ENCODE assay signal across 16 cellular contexts in genomic region chr22:39546889-39547586, GRCh38. TPM values are rescaled to one million over a fixed set of nuclear protein-coding genes. Genes with fewer than 3 reads are reported as not detected.
DNase-seq lines count a peak whose midpoint lies in the region; ATAC-seq, FAIRE-seq and TF ChIP-seq lines count a peak whose summit lies in the region.
"Had no signal": no experiment of that assay in that cellular context is flagged by ENCODE, and none has a peak within 500 bp of the region (broad histone marks: within the 10 kb centered on the region; RNA-seq: fewer than 3 reads in every experiment).

No MANE protein-coding gene starts in this region.

- no peak overlapping the region for H3K4me3 ChIP-seq in heart left ventricle
- no peak overlapping the region for H3K4me3 ChIP-seq in right atrium auricular region
- peak overlapping the region in 3 of 59 donors; percentile 7 to 15 (median 9) for H3K4me3 ChIP-seq in dorsolateral prefrontal cortex
- no peak overlapping the region for H3K4me3 ChIP-seq in thyroid gland (replicated peaks in 1 of 3)
- H3K4me3 ChIP-seq: psoas muscle had no signal

- H3K27ac ChIP-seq in heart left ventricle (no peak overlapping the region), right atrium auricular region (no peak overlapping the region), dorsolateral prefrontal cortex (peak overlapping the region in 49 of 59 donors; percentile 0 to 84 (median 70)), thyroid gland (peak overlapping the region; percentile 69 to 80 (median 77))
- H3K27ac ChIP-seq: psoas muscle had no signal

- no peak for TF ChIP-seq POLR2A in heart left ventricle (IDR thresholded peaks at IDR 0.05)
- no peak for TF ChIP-seq POLR2A in thyroid gland (IDR thresholded peaks at IDR 0.05)

- no peaks in the 10 kb centered on the region for H3K4me1 ChIP-seq in heart left ventricle
- H3K4me1 ChIP-seq in right atrium auricular region: no peaks in the 10 kb centered on the region
- H3K4me1 ChIP-seq in thyroid gland: peaks cover 17 to 27% of the 10 kb centered on the region in 2 donors
- H3K4me1 ChIP-seq: psoas muscle had no signal

- WGBS in heart left ventricle, 4 donors: 42 to 52% (median 49%) methylated on average over 5 of the region's 5 CpGs
- 18 to 25% methylated on average over 5 of the region's 5 CpGs for WGBS in thyroid gland, 2 donors

- no peak for FAIRE-seq in GM19239 (lab: Jason Lieb, UNC)
- FAIRE-seq: endothelial cell of umbilical vein had no signal

- ATAC-seq in heart left ventricle (peak in 3 of 4 donors; percentile 49 to 72 (median 67)), omental fat pad (ENCODE audit: low FRiP score) (no peak), GM18519 (IDR thresholded peaks at IDR 0.05; ENCODE audit: low FRiP score, unreplicated experiment) (no peak)
- ATAC-seq: stimulated activated naive B cell treated with anti-CD40 and anti-IgM and Interleukin-4, amounts not matched to agents 10 μg/mL and 1 μg/mL and 100 μg/mL, for 72 hours had no signal

- DNase-seq in heart left ventricle (no peak), right atrium auricular region (ENCODE audit: low spot score) (no peak), OCI-M1 (lab: John Stamatoyannopoulos, UW) (peak; percentile 15), dorsolateral prefrontal cortex (peak in 8 of 10 donors; percentile 52 to 86 (median 70)), thyroid gland (peak; percentile 90 to 95), omental fat pad (ENCODE audit: low spot score) (no peak), GM19239 (ENCODE audit: insufficient read length, low spot score) (no peak)
- DNase-seq: activated CD4-positive, CD25-positive, alpha-beta regulatory T cell; activated T-cell treated with anti-CD3 and anti-CD28 coated beads, Interleukin-2, amount 50 U/mL, for 1 hour; aorta; NCI-H774; stimulated activated CD4-positive, alpha-beta T cell treated with anti-CD3 and anti-CD28 coated beads, Interleukin-2, amount 100 ng/mL, for 48 hours; stimulated activated naive B cell treated with anti-CD40 and anti-IgM and Interleukin-4, amounts not matched to agents 10 μg/mL and 1 μg/mL and 100 μg/mL, for 72 hours had no signal

- H3K9me3 ChIP-seq in heart left ventricle (no peaks in the 10 kb centered on the region), right atrium auricular region (no peaks in the 10 kb centered on the region), thyroid gland (no peaks in the 10 kb centered on the region)
- H3K9me3 ChIP-seq: psoas muscle had no signal

- TF ChIP-seq CTCF in heart left ventricle (IDR thresholded peaks at IDR 0.05) (no peak), right atrium auricular region (IDR thresholded peaks at IDR 0.05) (no peak), dorsolateral prefrontal cortex (IDR thresholded peaks at IDR 0.05 in 54 of 56, conservative IDR thresholded peaks at IDR 0.05 in 2 of 56; ENCODE audit: low read depth in 1 of 56, partially characterized antibody in 56 of 56) (no peak), thyroid gland (IDR thresholded peaks at IDR 0.05) (no peak), omental fat pad (IDR thresholded peaks at IDR 0.05) (no peak)

- intact Hi-C loops in heart left ventricle (cut with DNase I) (no loop called here), dorsolateral prefrontal cortex (cut with DNase I) (no loop called here), thyroid gland (cut with DNase I) (no loop called here)

- H3K36me3 ChIP-seq in heart left ventricle (no peaks in the 10 kb centered on the region), right atrium auricular region (no peaks in the 10 kb centered on the region), thyroid gland (no peaks in the 10 kb centered on the region)

- H3K27me3 ChIP-seq in heart left ventricle: peaks cover 0 to 66% (median 11%) of the 10 kb centered on the region in 9 donors
- H3K27me3 ChIP-seq in right atrium auricular region: peaks cover 0 to 5% of the 10 kb centered on the region in 2 donors
- H3K27me3 ChIP-seq in dorsolateral prefrontal cortex: peaks cover 0 to 69% (median 0%) of the 10 kb centered on the region in 45 donors
- no peaks in the 10 kb centered on the region for H3K27me3 ChIP-seq in thyroid gland

RNA-seq across cellular contexts. Expression of gene RPS19BP1, which starts 14.5 kb away (rescaled TPM):
- total RNA-seq in heart left ventricle: 100 to 1,000 TPM in 2 of 9 donors, 10 to 100 TPM in 7; 33.2 to 108 (median 44.5) TPM
- 100 to 1,000 TPM; 154 to 220 TPM for polyA plus RNA-seq in heart left ventricle
- 100 to 1,000 TPM in 1 of 2 donors, 10 to 100 TPM in 1; 88.1 to 135 TPM for total RNA-seq in right atrium auricular region
- total RNA-seq in dorsolateral prefrontal cortex: 100 to 1,000 TPM in 2 of 120 experiments, 10 to 100 TPM in 118; 44.3 to 109 (median 63.6) TPM
- 100 to 1,000 TPM; 120 to 243 (median 171) TPM for total RNA-seq in thyroid gland
- total RNA-seq in omental fat pad: 100 to 1,000 TPM; 103 to 157 (median 133) TPM

RNA-seq across cellular contexts. Expression of gene CACNA1I, which starts 23.5 kb away (rescaled TPM):
- total RNA-seq in heart left ventricle: under 1 TPM in 3 of 9 donors, not detected in 6; 0.02 to 0.07 (median 0.04) TPM
- under 1 TPM; 0.01 to 0.04 TPM for polyA plus RNA-seq in heart left ventricle
- under 1 TPM in 1 of 2 donors, not detected in 1; 0.08 TPM for total RNA-seq in right atrium auricular region
- 10 to 100 TPM in 119 of 120 experiments, 1 to 10 TPM in 1; 7.4 to 42.2 (median 25.6) TPM for total RNA-seq in dorsolateral prefrontal cortex
- 10 to 100 TPM in 1 of 4 donors, 1 to 10 TPM in 3; 3.7 to 10.7 (median 6.4) TPM for total RNA-seq in thyroid gland
- under 1 TPM; 0.09 to 0.38 (median 0.26) TPM for total RNA-seq in omental fat pad
- total RNA-seq: endothelial cell of umbilical vein had no signal
- polyA plus RNA-seq: aorta, endothelial cell of umbilical vein had no signal

RNA-seq across cellular contexts. Expression of gene ATF4, which starts 26.7 kb away (rescaled TPM):
- total RNA-seq in heart left ventricle (100 to 1,000 TPM; 117 to 322 (median 168) TPM), right atrium auricular region (100 to 1,000 TPM; 155 to 256 TPM), dorsolateral prefrontal cortex (100 to 1,000 TPM; 110 to 287 (median 161) TPM), thyroid gland (100 to 1,000 TPM; 173 to 273 (median 210) TPM), omental fat pad (100 to 1,000 TPM; 258 to 714 (median 610) TPM)
- polyA plus RNA-seq in heart left ventricle: 100 to 1,000 TPM; 378 to 458 TPM

RNA-seq across cellular contexts. Expression of gene MIEF1, which starts 44.9 kb away (rescaled TPM):
- 10 to 100 TPM; 15.4 to 25.2 (median 18.7) TPM for total RNA-seq in heart left ventricle
- 10 to 100 TPM in 1 of 2 donors, 1 to 10 TPM in 1; 6.5 to 22.3 TPM for polyA plus RNA-seq in heart left ventricle
- 10 to 100 TPM; 14.4 to 22.1 TPM for total RNA-seq in right atrium auricular region
- total RNA-seq in dorsolateral prefrontal cortex: 10 to 100 TPM; 21.3 to 40.7 (median 28.0) TPM
- total RNA-seq in thyroid gland: 10 to 100 TPM; 21.4 to 30.5 (median 26.7) TPM
- total RNA-seq in omental fat pad: 10 to 100 TPM; 23.6 to 46.0 (median 32.4) TPM

Comparison
In these comparisons a context has a peak if more than half of its experiments do, and no peak if none do; other contexts are left out.
1. ATAC-seq: peak in heart left ventricle (3 of 4); none in omental fat pad (single experiment) and GM18519 (single experiment).
2. DNase-seq: peak in OCI-M1 (single experiment), dorsolateral prefrontal cortex (8 of 10) and thyroid gland (2 of 2); none in heart left ventricle (0 of 5), right atrium auricular region (single experiment), omental fat pad (single experiment) and GM19239 (single experiment).
3. H3K27ac ChIP-seq: peak in dorsolateral prefrontal cortex (49 of 59) and thyroid gland (3 of 3); none in heart left ventricle (0 of 12) and right atrium auricular region (0 of 2).